In genomic region chr17:7844292-7845154, GRCh38 we compare ENCODE assay signal across 8 cellular contexts. TPM values are rescaled to one million over a fixed set of nuclear protein-coding genes. Genes with fewer than 3 reads are reported as not detected.
DNase-seq lines count a peak whose midpoint lies in the region; ATAC-seq, FAIRE-seq and TF ChIP-seq lines count a peak whose summit lies in the region.

No MANE protein-coding gene starts in this region.

- FAIRE-seq in endothelial cell of umbilical vein (lab: Jason Lieb, UNC): peak; percentile 99

- ATAC-seq in GM19463 (IDR thresholded peaks at IDR 0.05; ENCODE audit: unreplicated experiment): peak; percentile 49

- H3K4me2 ChIP-seq in OCI-LY1 (ENCODE audit: low read length) (peak overlapping the region; percentile 95), endothelial cell of umbilical vein (ENCODE audit: insufficient read depth, low read length) (peak overlapping the region; percentile 80)

- H3K36me3 ChIP-seq in OCI-LY1 (ENCODE audit: insufficient read depth, low read length) (peaks cover 34% of the 10 kb centered on the region), endothelial cell of umbilical vein (ENCODE audit: control insufficient read depth in 2 of 2, extremely low read depth in 1 of 2, insufficient read depth in 2 of 2, low read length in 2 of 2) (peaks cover 3 to 22% of the 10 kb centered on the region in 2 experiments)

- peaks cover 34% of the 10 kb centered on the region for H3K4me1 Mint-ChIP-seq in mesothelial cell of epicardium

- no peak overlapping the region for H2AFZ ChIP-seq in OCI-LY1 (ENCODE audit: low read length)
- H2AFZ ChIP-seq in endothelial cell of umbilical vein (ENCODE audit: low read depth, low read length): no peak overlapping the region

- TF ChIP-seq CTCF in OCI-LY1 (IDR thresholded peaks at IDR 0.05; ENCODE audit: low read length): no peak
- no peak for TF ChIP-seq CTCF in endothelial cell of umbilical vein (IDR thresholded peaks at IDR 0.05; ENCODE audit: extremely low read depth in 1 of 2, insufficient read depth in 1 of 2, low read depth in 1 of 2, low read length in 2 of 2)
- no peak for TF ChIP-seq CTCF in mesothelial cell of epicardium (IDR thresholded peaks at IDR 0.05; ENCODE audit: unreplicated experiment)

- H3K27ac ChIP-seq in OCI-LY1 (ENCODE audit: low read depth, low read length, poor library complexity, severe bottlenecking) (peak overlapping the region; percentile 97), endothelial cell of umbilical vein (ENCODE audit: insufficient read depth, low read depth, low read length) (peak overlapping the region; percentile 99)

- H3K9me3 ChIP-seq in OCI-LY1 (ENCODE audit: low read length) (no peaks in the 10 kb centered on the region), endothelial cell of umbilical vein (replicated peaks; ENCODE audit: control insufficient read depth, insufficient read depth, low read length) (no peaks in the 10 kb centered on the region)

- CTCF ChIA-PET in endothelial cell of umbilical vein (lab: Charles Lee): interaction anchor here (0.9 to 2.4 kb wide), 9 partner anchors 9 to 256 kb away, joined by 3 to 32 read pairs (median 4); partner anchors contain the start of genes KDM6B and NAA38

- H3K79me2 ChIP-seq in OCI-LY1 (ENCODE audit: insufficient read depth, low read length) (no peaks in the 10 kb centered on the region), endothelial cell of umbilical vein (ENCODE audit: control insufficient read depth, insufficient read depth, low read length) (peaks cover 10% of the 10 kb centered on the region)

- no peaks in the 10 kb centered on the region for H3K9me1 ChIP-seq in endothelial cell of umbilical vein (replicated peaks; ENCODE audit: control insufficient read depth, extremely low read depth, insufficient read depth, low read length)

- H3K4me1 ChIP-seq in OCI-LY1 (ENCODE audit: insufficient read depth, low read length, severe bottlenecking) (peaks cover 36% of the 10 kb centered on the region), endothelial cell of umbilical vein (ENCODE audit: control insufficient read depth, extremely low read depth, insufficient read depth, low read length) (peaks cover 14% of the 10 kb centered on the region)

- TSS peak; percentile 1 for BruUV-seq in endothelial cell of umbilical vein (replicated peaks; lab: Mats Ljungman, UMichigan)

- no peaks in the 10 kb centered on the region for H3K27me3 ChIP-seq in OCI-LY1 (ENCODE audit: insufficient read depth, low read length)
- no peaks in the 10 kb centered on the region for H3K27me3 ChIP-seq in endothelial cell of umbilical vein (ENCODE audit: control insufficient read depth in 2 of 2, insufficient read depth in 2 of 2, low read length in 2 of 2)

- DNase-seq in COR-L47 (lab: John Stamatoyannopoulos, UW) (peak; percentile 50), HT-29 (ENCODE audit: low spot score) (peak; percentile 86), activated T-cell treated with anti-CD3 and anti-CD28 coated beads for 24 hours (ENCODE audit: low read depth) (peak; percentile 81), endothelial cell of umbilical vein (ENCODE audit: low read depth, low spot score) (peak; percentile 92), mesothelial cell of epicardium (ENCODE audit: low spot score in 2 of 2, unreplicated experiment in 2 of 2) (peak; percentile 74 to 83)
- peak; percentile 76 to 77 for DNase-seq in stimulated activated CD8-positive, alpha-beta memory T cell treated with anti-CD3 and anti-CD28 coated beads, Interleukin-2, amount 100 ng/mL, for 48 hours (ENCODE audit: low read depth in 2 of 2)

- TF ChIP-seq POLR2A in endothelial cell of umbilical vein (IDR thresholded peaks at IDR 0.05; ENCODE audit: low read depth, low read length): peak; percentile 52

- peak overlapping the region; percentile 99 for H3K27ac Mint-ChIP-seq in mesothelial cell of epicardium

- intact Hi-C loops in endothelial cell of umbilical vein (cut with micrococcal nuclease): loop anchor here (1.0 to 10.0 kb wide), 5 partner anchors 9 to 278 kb away; partner anchors contain the start of genes FXR2, HES7, NAA38 and TP53

- 0 out of 2 replicates have a peak, but pooled peaks cover 4% of the 10 kb centered on the region for H3F3A ChIP-seq in OCI-LY1 (ENCODE audit: insufficient read depth, low read length)

- no peaks in the 10 kb centered on the region for H3K9me2 ChIP-seq in OCI-LY1 (ENCODE audit: low read depth, low read length)

- dilution Hi-C loops in endothelial cell of umbilical vein (cut with MboI; ENCODE audit: extremely low pct_ligation_motif_present, low sequenced_read_pairs): no loop called here

- peak overlapping the region; percentile 95 for H3K4me3 Mint-ChIP-seq in mesothelial cell of epicardium

- H3K36me3 Mint-ChIP-seq in mesothelial cell of epicardium: peaks cover 9% of the 10 kb centered on the region

- H3K9me3 Mint-ChIP-seq in mesothelial cell of epicardium: no peaks in the 10 kb centered on the region

- POLR2A ChIA-PET in endothelial cell of umbilical vein (lab: Charles Lee): interaction anchor here (1.2 to 1.5 kb wide), 3 partner anchors 9 to 13 kb away, joined by 4 to 8 read pairs (median 6); partner anchors contain the start of genes CYB5D1 and NAA38

- H3K4me3 ChIP-seq in OCI-LY1 (ENCODE audit: low read depth, low read length, poor library complexity, severe bottlenecking) (peak overlapping the region; percentile 88), endothelial cell of umbilical vein (replicated peaks in 1 of 3; ENCODE audit: insufficient read depth in 1 of 3, low read depth in 1 of 3, low read length in 3 of 3) (peak overlapping the region; percentile 45 to 71 (median 60))

- no peaks in the 10 kb centered on the region for H3K27me3 Mint-ChIP-seq in mesothelial cell of epicardium (ENCODE audit: low read depth)

- no peaks in the 10 kb centered on the region for H4K20me1 ChIP-seq in OCI-LY1 (ENCODE audit: insufficient read depth, low read length)
- no peaks in the 10 kb centered on the region for H4K20me1 ChIP-seq in endothelial cell of umbilical vein (replicated peaks; ENCODE audit: control insufficient read depth, extremely low read depth, insufficient read depth, low read length)

- H3K9ac ChIP-seq in OCI-LY1 (ENCODE audit: low read length) (peak overlapping the region; percentile 97), endothelial cell of umbilical vein (replicated peaks; ENCODE audit: extremely low read depth, insufficient read depth, low read length) (peak overlapping the region; percentile 99)

RNA-seq across cellular contexts. Expression of gene TMEM88, which starts 10.3 kb away (rescaled TPM):
- 0.43 and 0.50 TPM in 2 replicates for total RNA-seq in HT-29 (2014; rRNA removed; shearing (Covaris generic))
- total RNA-seq in endothelial cell of umbilical vein: 39.2 and 53.4 TPM in 2 replicates
- 165 and 185 TPM in 2 replicates for polyA plus RNA-seq in endothelial cell of umbilical vein
- polyA plus RNA-seq in endothelial cell of umbilical vein (2011; cell fraction: cytosol; rRNA removed): 106 and 108 TPM in 2 replicates
- polyA plus RNA-seq in endothelial cell of umbilical vein (2011; cell fraction: nucleus; rRNA removed): 35.2 TPM in 2 replicates
- polyA plus RNA-seq in endothelial cell of umbilical vein (2012): 15.7 and 18.9 TPM in 2 replicates
- polyA minus RNA-seq in endothelial cell of umbilical vein: 17.3 and 23.4 TPM in 2 replicates
- polyA minus RNA-seq in endothelial cell of umbilical vein (2011; cell fraction: cytosol; rRNA and poly(A)+ RNA removed): not detected
- 9.3 and 9.6 TPM in 2 replicates for polyA minus RNA-seq in endothelial cell of umbilical vein (2011; cell fraction: nucleus; rRNA and poly(A)+ RNA removed)
- 12.3 to 15.4 TPM (median 15.2 TPM) in 3 replicates for total RNA-seq in mesothelial cell of epicardium

RNA-seq across cellular contexts. Expression of gene KDM6B, which starts 10.5 kb away (rescaled TPM):
- 5.3 and 17.6 TPM in 2 replicates for total RNA-seq in HT-29 (2014; rRNA removed; shearing (Covaris generic))
- total RNA-seq in endothelial cell of umbilical vein (17.8 and 19.2 TPM in 2 replicates), mesothelial cell of epicardium (88.4 to 96.3 TPM (median 94.4 TPM) in 3 replicates)
- polyA plus RNA-seq in endothelial cell of umbilical vein: 1.8 and 2.0 TPM in 2 replicates
- 1.2 and 1.7 TPM in 2 replicates for polyA plus RNA-seq in endothelial cell of umbilical vein (2011; cell fraction: cytosol; rRNA removed)
- polyA plus RNA-seq in endothelial cell of umbilical vein (2011; cell fraction: nucleus; rRNA removed): 9.3 and 13.0 TPM in 2 replicates
- polyA plus RNA-seq in endothelial cell of umbilical vein (2012): 6.6 and 13.4 TPM in 2 replicates
- 4.9 and 9.7 TPM in 2 replicates for polyA minus RNA-seq in endothelial cell of umbilical vein
- polyA minus RNA-seq in endothelial cell of umbilical vein (2011; cell fraction: cytosol; rRNA and poly(A)+ RNA removed): 4.9 TPM
- 22.5 and 24.4 TPM in 2 replicates for polyA minus RNA-seq in endothelial cell of umbilical vein (2011; cell fraction: nucleus; rRNA and poly(A)+ RNA removed)

RNA-seq across cellular contexts. Expression of gene NAA38, which starts 12.8 kb away (rescaled TPM):
- total RNA-seq in HT-29 (2014; rRNA removed; shearing (Covaris generic)): 71.8 and 89.4 TPM in 2 replicates
- 119 TPM in 2 replicates for total RNA-seq in endothelial cell of umbilical vein
- 267 and 363 TPM in 2 replicates for polyA plus RNA-seq in endothelial cell of umbilical vein
- polyA plus RNA-seq in endothelial cell of umbilical vein (2011; cell fraction: cytosol; rRNA removed): 122 and 161 TPM in 2 replicates
- polyA plus RNA-seq in endothelial cell of umbilical vein (2011; cell fraction: nucleus; rRNA removed): 57.9 and 63.9 TPM in 2 replicates
- 75.5 and 87.5 TPM in 2 replicates for polyA plus RNA-seq in endothelial cell of umbilical vein (2012)
- 44.0 and 54.0 TPM in 2 replicates for polyA minus RNA-seq in endothelial cell of umbilical vein
- 158 TPM for polyA minus RNA-seq in endothelial cell of umbilical vein (2011; cell fraction: cytosol; rRNA and poly(A)+ RNA removed)
- 14.4 and 33.0 TPM in 2 replicates for polyA minus RNA-seq in endothelial cell of umbilical vein (2011; cell fraction: nucleus; rRNA and poly(A)+ RNA removed)
- 63.9 to 67.2 TPM (median 66.4 TPM) in 3 replicates for total RNA-seq in mesothelial cell of epicardium

RNA-seq across cellular contexts. Expression of gene CYB5D1, which starts 13.3 kb away (rescaled TPM):
- 8.4 and 10.7 TPM in 2 replicates for total RNA-seq in HT-29 (2014; rRNA removed; shearing (Covaris generic))
- 16.8 and 18.1 TPM in 2 replicates for total RNA-seq in endothelial cell of umbilical vein
- 7.7 and 9.4 TPM in 2 replicates for polyA plus RNA-seq in endothelial cell of umbilical vein
- 6.9 and 7.5 TPM in 2 replicates for polyA plus RNA-seq in endothelial cell of umbilical vein (2011; cell fraction: cytosol; rRNA removed)
- 13.0 and 15.9 TPM in 2 replicates for polyA plus RNA-seq in endothelial cell of umbilical vein (2011; cell fraction: nucleus; rRNA removed)
- 8.4 and 9.9 TPM in 2 replicates for polyA plus RNA-seq in endothelial cell of umbilical vein (2012)
- 8.3 and 15.0 TPM in 2 replicates for polyA minus RNA-seq in endothelial cell of umbilical vein
- 9.1 TPM for polyA minus RNA-seq in endothelial cell of umbilical vein (2011; cell fraction: cytosol; rRNA and poly(A)+ RNA removed)
- polyA minus RNA-seq in endothelial cell of umbilical vein (2011; cell fraction: nucleus; rRNA and poly(A)+ RNA removed): 7.2 and 8.7 TPM in 2 replicates
- 12.5 to 13.0 TPM (median 13.0 TPM) in 3 replicates for total RNA-seq in mesothelial cell of epicardium

RNA-seq across cellular contexts. Expression of gene CHD3, which starts 44.1 kb away (rescaled TPM):
- 52.8 and 54.3 TPM in 2 replicates for total RNA-seq in HT-29 (2014; rRNA removed; shearing (Covaris generic))
- total RNA-seq in endothelial cell of umbilical vein (185 and 189 TPM in 2 replicates), mesothelial cell of epicardium (333 to 339 TPM (median 337 TPM) in 3 replicates)
- 102 and 108 TPM in 2 replicates for polyA plus RNA-seq in endothelial cell of umbilical vein
- polyA plus RNA-seq in endothelial cell of umbilical vein (2011; cell fraction: cytosol; rRNA removed): 49.9 and 71.3 TPM in 2 replicates
- polyA plus RNA-seq in endothelial cell of umbilical vein (2011; cell fraction: nucleus; rRNA removed): 282 and 317 TPM in 2 replicates
- 104 and 141 TPM in 2 replicates for polyA plus RNA-seq in endothelial cell of umbilical vein (2012)
- 169 and 172 TPM in 2 replicates for polyA minus RNA-seq in endothelial cell of umbilical vein
- 55.1 TPM for polyA minus RNA-seq in endothelial cell of umbilical vein (2011; cell fraction: cytosol; rRNA and poly(A)+ RNA removed)
- 98.9 and 110 TPM in 2 replicates for polyA minus RNA-seq in endothelial cell of umbilical vein (2011; cell fraction: nucleus; rRNA and poly(A)+ RNA removed)

Comparison
In these comparisons a context has a peak if more than half of its experiments do, and no peak if none do; other contexts are left out.
1. Peak in every context shown above with its lines: DNase-seq, ATAC-seq, H3K4me3 ChIP-seq and H3K27ac ChIP-seq.